1 cellular context compared by ENCODE assay signal in genomic region chr14:100375963-100376735, GRCh38.
A peak's percentile ranks its signal among the peaks of the same experiment; 100 is the strongest.
TF ChIP-seq lines count a peak whose summit lies in the region.

TSS of gene WDR25 (plus strand) at chr14:100376485.

TF ChIP-seq in GM12878, 131 proteins besides CTCF, POLR2A, EP300 and RAD21 (continued from another document and continues in another):
- TF ChIP-seq REST (IDR thresholded peaks at IDR 0.05; ENCODE audit: low read depth, low read length) (no peak), NBN (IDR thresholded peaks at IDR 0.05) (0 out of 2 replicates have a peak, but pooled peaks have one; percentile 45), SREBF2 (IDR thresholded peaks at IDR 0.05; ENCODE audit: low read length) (no peak), TBL1XR1 (IDR thresholded peaks at IDR 0.05; ENCODE audit: low read depth, low read length) (no peak; the same call in 1 of the 2 replicates), STAT1 (conservative IDR thresholded peaks at IDR 0.05) (peak; percentile 67), ZNF274 (IDR thresholded peaks at IDR 0.05; ENCODE audit: insufficient read depth, insufficient read length) (no peak), CEBPZ (IDR thresholded peaks at IDR 0.05; ENCODE audit: low read depth, low read length) (no peak), IRF5 (IDR thresholded peaks at IDR 0.05; ENCODE audit: borderline replicate concordance) (no peak), RAD51 (IDR thresholded peaks at IDR 0.05) (no peak), CUX1 (IDR thresholded peaks at IDR 0.05; ENCODE audit: insufficient replicate concordance, low read depth, low read length) (no peak), BHLHE40 (IDR thresholded peaks at IDR 0.05; ENCODE audit: borderline replicate concordance in 1 of 2, low read depth in 2 of 2, low read length in 1 of 2) (peak; percentile 23 to 82; a peak in 3 of 4 replicates), SIX5 (IDR thresholded peaks at IDR 0.05; ENCODE audit: low read depth, low read length, severe bottlenecking) (peak; percentile 46), TCF3 (IDR thresholded peaks at IDR 0.05; ENCODE audit: borderline replicate concordance, insufficient read depth, low read depth, low read length) (0 out of 2 replicates have a peak, but pooled peaks have one; percentile 43), PAX8 (IDR thresholded peaks at IDR 0.05) (no peak), ATF2 (IDR thresholded peaks at IDR 0.05; ENCODE audit: low read length) (no peak), CBX5 (IDR thresholded peaks at IDR 0.05; ENCODE audit: low read depth) (no peak), ZBTB33 (IDR thresholded peaks at IDR 0.05) (no peak), CHD4 (IDR thresholded peaks at IDR 0.05) (no peak), RBBP5 (conservative IDR thresholded peaks at IDR 0.05) (no peak), CBX3 (IDR thresholded peaks at IDR 0.05; ENCODE audit: borderline replicate concordance, low read depth) (no peak), SIN3A (IDR thresholded peaks at IDR 0.05; ENCODE audit: low read depth, low read length) (peak; percentile 94), CBFB (IDR thresholded peaks at IDR 0.05; ENCODE audit: low read depth) (no peak), KAT2A (conservative IDR thresholded peaks at IDR 0.05; ENCODE audit: control insufficient read depth, low read depth, low read length) (no peak), ZNF217 (IDR thresholded peaks at IDR 0.05) (no peak), ZNF622 (IDR thresholded peaks at IDR 0.05) (no peak), PRDM15 (CRISPR knock-in tag; IDR thresholded peaks at IDR 0.05) (no peak), HSF1 (IDR thresholded peaks at IDR 0.05; ENCODE audit: low read depth, low read length) (no peak), MXI1 (IDR thresholded peaks at IDR 0.05; ENCODE audit: low read depth, low read length) (peak; percentile 87), HDAC6 (IDR thresholded peaks at IDR 0.05; ENCODE audit: unreplicated experiment) (no peak), SREBF1 (IDR thresholded peaks at IDR 0.05; ENCODE audit: low read length) (no peak), PBX3 (IDR thresholded peaks at IDR 0.05; ENCODE audit: insufficient replicate concordance, low read depth, low read length) (no peak), SMARCA5 (IDR thresholded peaks at IDR 0.05) (peak; percentile 94), IKZF2 (IDR thresholded peaks at IDR 0.05) (0 out of 4 replicates have a peak, but pooled peaks of 1 of the 2 experiments have one; percentile 21), NR2C1 (IDR thresholded peaks at IDR 0.05) (peak; percentile 90)
